In the genomic region with DNA sequence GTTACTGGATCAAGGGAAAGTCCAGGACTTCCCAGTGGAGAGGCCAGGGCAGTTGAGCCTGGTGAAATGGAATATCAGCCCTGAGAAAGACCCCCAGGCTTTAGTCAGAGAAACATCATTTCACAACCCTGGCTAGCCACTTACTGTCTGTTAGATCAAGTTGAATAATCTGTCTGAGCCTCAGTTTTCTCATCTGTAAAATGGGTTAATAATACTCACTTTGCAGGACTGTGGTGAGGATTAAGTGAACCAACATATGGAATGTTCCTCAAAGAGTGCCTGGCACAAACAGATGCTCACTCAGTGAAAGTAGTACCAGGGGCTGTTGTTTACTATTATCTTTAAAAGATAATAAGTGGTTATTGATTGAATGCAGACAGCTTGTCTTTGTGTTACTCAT, we compare ENCODE assay signal across 32 cellular contexts.
DNase-seq lines count a peak whose midpoint lies in the region; ATAC-seq, FAIRE-seq and TF ChIP-seq lines count a peak whose summit lies in the region.
"Had no signal": no experiment of that assay in that cellular context is flagged by ENCODE, and none has a peak within 500 bp of the region (broad histone marks: within the 10 kb centered on the region; RNA-seq: fewer than 3 reads in every experiment).

No MANE protein-coding gene starts in this region.

- no peak overlapping the region for H3K14ac ChIP-seq in H1 (ENCODE audit: insufficient read length)

- H2BK12ac ChIP-seq in H1 (ENCODE audit: low read depth, low read length) = no peak overlapping the region

- H3K23ac ChIP-seq in H1 (ENCODE audit: insufficient read length) = no peak overlapping the region

- H3K79me2 ChIP-seq in HepG2 (ENCODE audit: insufficient read depth, low read length) = no peaks in the 10 kb centered on the region
- no peaks in the 10 kb centered on the region for H3K79me2 ChIP-seq in K562 (ENCODE audit: control insufficient read depth, insufficient read depth, low read length)
- H3K79me2 ChIP-seq in H1 (ENCODE audit: control insufficient read depth in 1 of 2, insufficient read depth in 2 of 2, low read length in 2 of 2) = no peaks in the 10 kb centered on the region

- H2AK5ac ChIP-seq in H1 (ENCODE audit: low read depth, low read length) = no peak overlapping the region

- H4K91ac ChIP-seq in H1 (replicated peaks; ENCODE audit: insufficient read length, low read length) = no peak overlapping the region

- no peak overlapping the region for H3K56ac ChIP-seq in H1 (replicated peaks; ENCODE audit: insufficient read length, low read depth, low read length)

- H2BK20ac ChIP-seq in H1 (ENCODE audit: low read length) = no peak overlapping the region

- intact Hi-C loops in HepG2 (cut with micrococcal nuclease; ENCODE audit: unreplicated experiment) = no loop called here
- intact Hi-C loops in right lobe of liver (cut with DNase I) = no loop called here
- intact Hi-C loops in K562 (cut with micrococcal nuclease) = no loop called here
- intact Hi-C loops in Right ventricle myocardium inferior (cut with DNase I) = no loop called here

- H3K4me2 ChIP-seq in HepG2 (ENCODE audit: low read depth, low read length) = no peak overlapping the region
- no peak overlapping the region for H3K4me2 ChIP-seq in K562 (ENCODE audit: insufficient read depth, low read length)
- no peak overlapping the region for H3K4me2 ChIP-seq in H1 (ENCODE audit: insufficient read depth in 1 of 2, low read depth in 2 of 2, low read length in 2 of 2)
- H3K4me2 ChIP-seq: A549; BLaER1; BLaER1 treated with 17β-estradiol and CSF1 and Interleukin-3, amounts not matched to agents 10 nM and 100 nM had no signal

- ATAC-seq in HepG2 = no peak
- ATAC-seq in right lobe of liver = no peak
- ATAC-seq in K562 = no peak
- ATAC-seq in Right ventricle myocardium inferior = no peak
- ATAC-seq: A549; CD8-positive, alpha-beta T cell had no signal

- no peak for FAIRE-seq in HepG2 (lab: Jason Lieb, UNC)
- no peak for FAIRE-seq in K562 (lab: Jason Lieb, UNC)
- no peak for FAIRE-seq in H1 (lab: Jason Lieb, UNC)
- FAIRE-seq: A204.1, A549 had no signal

- no peaks in the 10 kb centered on the region for H4K20me1 ChIP-seq in HepG2 (ENCODE audit: insufficient read depth, low read length)
- no peaks in the 10 kb centered on the region for H4K20me1 ChIP-seq in K562 (replicated peaks; ENCODE audit: control insufficient read depth, insufficient read depth, low read length)
- H4K20me1 ChIP-seq in H1 (replicated peaks in 1 of 2; ENCODE audit: control insufficient read depth in 1 of 2, insufficient read depth in 2 of 2, low read length in 2 of 2) = no peaks in the 10 kb centered on the region
- H4K20me1 ChIP-seq: BLaER1; BLaER1 treated with 17β-estradiol and CSF1 and Interleukin-3, amounts not matched to agents 10 nM and 100 nM had no signal

- in situ Hi-C loops in HepG2 (cut with HindIII; ENCODE audit: extremely low pct_ligation_motif_present, low pct_unique_long_range_greater_than_20kb) = no loop called here
- in situ Hi-C loops in K562 (cut with MboI) = no loop called here

- TF ChIP-seq CTCF in HepG2 (CRISPR knock-in tag; IDR thresholded peaks at IDR 0.05) (no peak), right lobe of liver (IDR thresholded peaks at IDR 0.05) (no peak), K562 (IDR thresholded peaks at IDR 0.05 in 2 of 3, conservative IDR thresholded peaks at IDR 0.05 in 1 of 3; ENCODE audit: insufficient read depth in 2 of 3, low read depth in 1 of 3, low read length in 3 of 3) (no peak), H1 (IDR thresholded peaks at IDR 0.05; ENCODE audit: control extremely low read depth in 1 of 3, insufficient read depth in 1 of 3, low read depth in 1 of 3, low read length in 3 of 3) (no peak)

- DNase-seq in HepG2 (ENCODE audit: low spot score) (no peak), right lobe of liver (no peak), K562 (ENCODE audit: extremely low read depth in 1 of 4, low spot score in 3 of 4) (no peak), H1 (ENCODE audit: low read depth in 1 of 2, low spot score in 2 of 2) (no peak), putamen (ENCODE audit: low spot score) (no peak), Right ventricle myocardium inferior (ENCODE audit: missing footprints) (no peak)
- DNase-seq: 8988T; ACHN; AML-193; BE2C; C1 segment of cervical spinal cord; Caco-2; Calu3; CD4-positive, alpha-beta memory T cell; CD4-positive, alpha-beta T cell; CD4-positive, CD25-positive, alpha-beta regulatory T cell; CD8-positive, alpha-beta memory T cell; CD8-positive, alpha-beta T cell; COR-L47; DMS 273 treated with DMSO at 0.1 percent for 48 hours; DMS153; DMS53; DMS79; DMS79 treated with DMSO at 0.1 percent for 48 hours; DND-41; EL had no signal

- POLR2A ChIA-PET in HepG2 (lab: Yijun Ruan, JAX) (no interaction called here), K562 (lab: Yijun Ruan, JAX) (interaction anchor here (0.5 to 0.9 kb wide), 2 partner anchors 23 to 486 kb away, joined by 3 read pairs; no protein-coding TSS in a partner anchor), H1 (lab: Charles Lee; ENCODE audit: partially characterized antibody) (no interaction called here)

- H2AFZ ChIP-seq in HepG2 (ENCODE audit: low read length) (no peak overlapping the region), K562 (ENCODE audit: low read depth, low read length) (no peak overlapping the region), H1 (ENCODE audit: low read length) (no peak overlapping the region)

- H3K36me3 ChIP-seq in HepG2 (replicated peaks in 1 of 2; ENCODE audit: control insufficient read depth in 1 of 2, insufficient read depth in 2 of 2, low read length in 2 of 2) = no peaks in the 10 kb centered on the region
- H3K36me3 ChIP-seq in right lobe of liver = no peaks in the 10 kb centered on the region
- H3K36me3 ChIP-seq in K562 (ENCODE audit: control insufficient read depth, insufficient read depth, low read length) = no peaks in the 10 kb centered on the region
- H3K36me3 ChIP-seq in H1 (ENCODE audit: control insufficient read depth in 2 of 4, insufficient read depth in 4 of 4, low read length in 3 of 4) = no peaks in the 10 kb centered on the region
- H3K36me3 ChIP-seq: BE2C; BLaER1; BLaER1 treated with 17β-estradiol and CSF1 and Interleukin-3, amounts not matched to agents 10 nM and 100 nM had no signal

- no peak for TF ChIP-seq RAD21 in HepG2 (CRISPR knock-in tag; IDR thresholded peaks at IDR 0.05)
- no peak for TF ChIP-seq RAD21 in K562 (CRISPR knock-in tag; conservative IDR thresholded peaks at IDR 0.05 in 1 of 2, IDR thresholded peaks at IDR 0.05 in 1 of 2)
- no peak for TF ChIP-seq RAD21 in H1 (IDR thresholded peaks at IDR 0.05 in 1 of 2, conservative IDR thresholded peaks at IDR 0.05 in 1 of 2; ENCODE audit: low read depth in 2 of 2, low read length in 2 of 2)

- H3K9ac ChIP-seq in HepG2 (ENCODE audit: insufficient read depth, low read depth, low read length) = no peak overlapping the region
- H3K9ac ChIP-seq in K562 (ENCODE audit: insufficient read depth in 1 of 2, low read depth in 2 of 2, low read length in 2 of 2) = no peak overlapping the region
- H3K9ac ChIP-seq in H1 (replicated peaks in 1 of 4; ENCODE audit: extremely low read depth in 1 of 4, low read depth in 3 of 4, low read length in 3 of 4) = no peak overlapping the region
- H3K9ac ChIP-seq: BLaER1; BLaER1 treated with 17β-estradiol and CSF1 and Interleukin-3, amounts not matched to agents 10 nM and 100 nM had no signal

- H3K4ac ChIP-seq in H1 (replicated peaks; ENCODE audit: insufficient read length, low read depth, low read length) = no peak overlapping the region

- no peaks in the 10 kb centered on the region for H3K9me1 ChIP-seq in K562 (ENCODE audit: control insufficient read depth, insufficient read depth, low read length)

- no peak overlapping the region for H4K8ac ChIP-seq in H1 (ENCODE audit: extremely low read depth, insufficient read depth, low read length)

- no peaks in the 10 kb centered on the region for H3K79me1 ChIP-seq in H1 (ENCODE audit: low read depth, low read length)

- no peaks in the 10 kb centered on the region for H3K4me1 ChIP-seq in HepG2 (ENCODE audit: insufficient read depth, low read length)
- H3K4me1 ChIP-seq in right lobe of liver = no peaks in the 10 kb centered on the region
- H3K4me1 ChIP-seq in K562 (replicated peaks in 1 of 2; ENCODE audit: control insufficient read depth in 2 of 2, insufficient read depth in 2 of 2, low read length in 2 of 2) = no peaks in the 10 kb centered on the region; a peak in 2 of 5 replicates
- peaks cover 0 to 16% (median 10%) of the 10 kb centered on the region in 4 experiments; a peak in 3 of 7 replicates for H3K4me1 ChIP-seq in H1 (replicated peaks in 1 of 4; ENCODE audit: control insufficient read depth in 3 of 4, insufficient read depth in 4 of 4, low read length in 3 of 4)
- H3K4me1 ChIP-seq: A549, BE2C, BLaER1, Caco-2 had no signal

- H2BK15ac ChIP-seq in H1 (ENCODE audit: low read length) = no peak overlapping the region

- H3K27me3 ChIP-seq in HepG2 (ENCODE audit: control insufficient read depth in 1 of 2, insufficient read depth in 2 of 2, low read length in 2 of 2) (no peaks in the 10 kb centered on the region), right lobe of liver (no peaks in the 10 kb centered on the region), K562 (ENCODE audit: control insufficient read depth in 2 of 2, insufficient read depth in 2 of 2, low read length in 2 of 2) (peaks cover 0 to 7% of the 10 kb centered on the region in 2 experiments; a peak in 4 of 5 replicates), H1 (replicated peaks in 1 of 4; ENCODE audit: control insufficient read depth in 3 of 4, extremely low read depth in 1 of 4, insufficient read depth in 3 of 4, low read length in 3 of 4) (no peaks in the 10 kb centered on the region)
- H3K27me3 ChIP-seq: BE2C; BLaER1; BLaER1 treated with 17β-estradiol and CSF1 and Interleukin-3, amounts not matched to agents 10 nM and 100 nM had no signal

- H4K5ac ChIP-seq in H1 (ENCODE audit: insufficient read length, low read depth, low read length) = no peak overlapping the region

- TF ChIP-seq EP300 in HepG2 (IDR thresholded peaks at IDR 0.05; ENCODE audit: low read depth in 2 of 2, low read length in 2 of 2) = no peak
- no peak for TF ChIP-seq EP300 in HepG2 (CRISPR knock-in tag; IDR thresholded peaks at IDR 0.05; ENCODE audit: borderline replicate concordance)
- TF ChIP-seq EP300 in K562 (IDR thresholded peaks at IDR 0.05; ENCODE audit: low read length) = no peak
- no peak for TF ChIP-seq EP300 in H1 (IDR thresholded peaks at IDR 0.05; ENCODE audit: borderline replicate concordance in 1 of 2, low read depth in 2 of 2, low read length in 2 of 2)

- no peak overlapping the region for H2BK5ac ChIP-seq in H1 (ENCODE audit: low read depth, low read length)

- BruUV-seq in HepG2 (replicated peaks; lab: Mats Ljungman, UMichigan) = no TSS peak
- no TSS peak for BruUV-seq in K562 (replicated peaks; lab: Mats Ljungman, UMichigan)

- H3K4me3 ChIP-seq in HepG2 (replicated peaks in 1 of 3; ENCODE audit: insufficient read depth in 1 of 3, low read depth in 2 of 3, low read length in 3 of 3) (no peak overlapping the region), right lobe of liver (no peak overlapping the region), K562 (no peak overlapping the region), H1 (ENCODE audit: extremely low read depth in 1 of 4, insufficient read depth in 2 of 4, low read depth in 3 of 4, low read length in 4 of 4) (no peak overlapping the region)
- H3K4me3 ChIP-seq: A549; BLaER1; BLaER1 treated with 17β-estradiol and CSF1 and Interleukin-3, amounts not matched to agents 10 nM and 100 nM had no signal

- H3K9me3 ChIP-seq in HepG2 (ENCODE audit: low read length) (no peaks in the 10 kb centered on the region), right lobe of liver (no peaks in the 10 kb centered on the region), K562 (replicated peaks; ENCODE audit: control insufficient read depth, insufficient read depth, low read depth, low read length) (no peaks in the 10 kb centered on the region), H1 (ENCODE audit: insufficient read depth in 2 of 2, low read depth in 1 of 2, low read length in 1 of 2) (no peaks in the 10 kb centered on the region)
- H3K9me3 ChIP-seq: A549, BE2C, BLaER1, Caco-2 had no signal

- H2BK120ac ChIP-seq in H1 (replicated peaks; ENCODE audit: low read depth, low read length) = no peak overlapping the region

- H3K18ac ChIP-seq in H1 (ENCODE audit: extremely low read depth, low read length) = no peak overlapping the region

- H3K27ac ChIP-seq in HepG2 (ENCODE audit: extremely low read length, insufficient read depth, low read length) = no peak overlapping the region
- no peak overlapping the region for H3K27ac ChIP-seq in right lobe of liver
- H3K27ac ChIP-seq in K562 (ENCODE audit: extremely low read depth, low read depth, low read length) = no peak overlapping the region
- no peak overlapping the region for H3K27ac ChIP-seq in H1 (ENCODE audit: low read depth, low read length)
- H3K27ac ChIP-seq: 22Rv1; A549; BLaER1; BLaER1 treated with 17β-estradiol and CSF1 and Interleukin-3, amounts not matched to agents 10 nM and 100 nM; C4-2B had no signal

- H3K23me2 ChIP-seq in H1 (ENCODE audit: low read depth, low read length) = no peaks in the 10 kb centered on the region

- CTCF ChIA-PET in HepG2 (lab: Yijun Ruan, JAX; ENCODE audit: low intra/inter-chr PET ratio, low total read pairs) (no interaction called here), K562 (lab: Yijun Ruan, JAX; ENCODE audit: low intra/inter-chr PET ratio) (no interaction called here), H1 (lab: Charles Lee; ENCODE audit: partially characterized antibody) (interaction anchor here (0.8 to 4.1 kb wide), 7 partner anchors 13 to 119 kb away, joined by 3 to 30 read pairs (median 6); no protein-coding TSS in a partner anchor)

- no peak for TF ChIP-seq POLR2A in HepG2 (IDR thresholded peaks at IDR 0.05; ENCODE audit: insufficient read depth in 1 of 2, low read depth in 2 of 2, low read length in 2 of 2)
- no peak for TF ChIP-seq POLR2A in right lobe of liver (IDR thresholded peaks at IDR 0.05)
- TF ChIP-seq POLR2A in K562 (conservative IDR thresholded peaks at IDR 0.05) = no peak
- TF ChIP-seq POLR2A in H1 (IDR thresholded peaks at IDR 0.05; ENCODE audit: control extremely low read depth in 1 of 2, low read depth in 2 of 2, low read length in 2 of 2) = no peak

Comparison
In these comparisons a context has a peak if more than half of its experiments do, and no peak if none do; other contexts are left out.
1. Of the 241 proteins assayed by ChIP-seq in both HepG2 and K562: peak only in HepG2: none; only in K562: ADNP; in both: none; in neither: 239; mixed calls (peak in some experiments, not most) for 1.